In the genomic region with DNA sequence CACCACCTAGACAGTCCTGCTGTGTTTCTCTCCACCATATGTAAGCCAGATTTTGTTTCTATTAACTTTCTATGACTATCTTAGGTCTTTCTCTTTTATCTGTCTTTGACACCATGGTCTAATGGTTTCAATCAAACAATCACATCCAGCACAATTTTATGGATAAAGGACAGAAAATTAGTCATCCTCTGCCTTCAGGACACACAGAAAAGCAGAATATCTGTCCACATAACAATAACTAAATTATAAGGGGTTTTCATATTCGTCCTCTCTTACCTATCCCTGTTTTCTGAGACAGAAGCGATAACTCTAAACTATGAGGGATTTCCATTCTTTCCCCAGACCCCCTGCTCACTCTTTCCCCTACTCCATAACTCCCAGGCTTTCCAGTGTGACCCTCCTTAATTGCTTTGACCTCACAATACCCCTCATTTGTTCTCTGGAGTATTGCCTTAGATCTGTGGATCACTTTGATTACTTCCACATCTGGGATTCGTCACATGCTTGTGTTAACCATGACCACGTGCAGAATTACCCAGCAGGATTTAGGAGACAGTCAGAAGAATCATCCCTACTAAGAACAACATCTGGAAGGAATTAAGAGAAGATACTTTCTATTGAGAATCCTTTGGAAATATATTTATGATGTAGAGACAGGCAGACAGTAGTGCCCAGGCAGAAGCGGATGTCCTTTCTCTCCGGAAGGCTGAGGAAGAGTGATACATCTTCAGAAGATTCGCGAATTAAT, we compare ENCODE assay signal across 31 cellular contexts.
A peak's percentile ranks its signal among the peaks of the same experiment; 100 is the strongest.
DNase-seq lines count a peak whose midpoint lies in the region; ATAC-seq and TF ChIP-seq lines count a peak whose summit lies in the region.
"Had no signal": no experiment of that assay in that cellular context is flagged by ENCODE, and none has a peak within 500 bp of the region (broad histone marks: within the 10 kb centered on the region; RNA-seq: fewer than 3 reads in every experiment).

No MANE protein-coding gene starts in this region.

- no peaks in the 10 kb centered on the region for H3K4me1 Mint-ChIP-seq in activated T-helper 17 cell treated with anti-CD3 and anti-CD28 coated beads, Interleukin-2, amount 50 U/mL, for 72 hours
- H3K4me1 Mint-ChIP-seq: activated B cell treated with CpG ODN at 0.5 μM for 24 hours, IgD-negative memory B cell, immature natural killer cell, memory B cell had no signal

- H2BK12ac ChIP-seq in mesenchymal stem cell (ENCODE audit: low read length in 2 of 2), result no peak overlapping the region

- 63% methylated on average over 5 of the region's 8 CpGs for WGBS in mesenchymal stem cell

- in situ Hi-C loops in GM13977 (cut with MboI; ENCODE audit: low pct_unique_long_range_greater_than_20kb, low sequenced_read_pairs, unreplicated experiment), result no loop called here
- in situ Hi-C loops in brain microvascular endothelial cell (cut with HindIII; ENCODE audit: low pct_ligation_motif_present, low sequenced_read_pairs), result no loop called here

- H3K36me3 ChIP-seq in ACC112 (ENCODE audit: insufficient read depth, low read length) (no peaks in the 10 kb centered on the region), mesenchymal stem cell (ENCODE audit: control insufficient read depth in 1 of 2, insufficient read depth in 2 of 2, low read depth in 1 of 2, low read length in 2 of 2) (no peaks in the 10 kb centered on the region), brain microvascular endothelial cell (replicated peaks) (no peaks in the 10 kb centered on the region)
- H3K36me3 ChIP-seq: BLaER1 treated with 17β-estradiol and CSF1 and Interleukin-3, amounts not matched to agents 10 nM and 100 nM; cardiac muscle cell; gastroesophageal sphincter had no signal

- no peaks in the 10 kb centered on the region for H3K9me3 ChIP-seq in mesenchymal stem cell (ENCODE audit: control insufficient read depth, low read length)
- H3K9me3 ChIP-seq: gastroesophageal sphincter had no signal

- H3K23ac ChIP-seq in mesenchymal stem cell (ENCODE audit: low read length in 2 of 2), result no peak overlapping the region

- H3K4me3 Mint-ChIP-seq in activated T-helper 17 cell treated with anti-CD3 and anti-CD28 coated beads, Interleukin-2, amount 50 U/mL, for 72 hours, result no peak overlapping the region
- H3K4me3 Mint-ChIP-seq: activated B cell treated with CpG ODN at 0.5 μM for 24 hours; activated T-cell treated with anti-CD3 and anti-CD28 coated beads, Interleukin-2, amount 50 U/mL, for 4 hours; IgD-negative memory B cell; immature natural killer cell; memory B cell had no signal

- H3K36me3 Mint-ChIP-seq in activated T-helper 17 cell treated with anti-CD3 and anti-CD28 coated beads, Interleukin-2, amount 50 U/mL, for 72 hours (ENCODE audit: low read depth), result no peaks in the 10 kb centered on the region
- H3K36me3 Mint-ChIP-seq: IgD-negative memory B cell, immature natural killer cell, memory B cell had no signal

- H2AK5ac ChIP-seq in mesenchymal stem cell (ENCODE audit: low read length, severe bottlenecking), result no peak overlapping the region

- DNase-seq in GM04504 (ENCODE audit: low read depth) (peak; percentile 86), mesenchymal stem cell (no peak), KG1 (lab: John Stamatoyannopoulos, UW) (no peak), GM13977 (ENCODE audit: low spot score) (no peak), brain microvascular endothelial cell (no peak)
- DNase-seq: activated B cell treated with CpG ODN at 0.5 μM for 24 hours; activated CD4-positive, alpha-beta T cell treated with anti-CD3 and anti-CD28 coated beads, Interleukin-2, amount 50 U/mL, for 1 hour; activated naive CD4-positive, alpha-beta T cell treated with Interleukin-2 at 50 U/mL for 16 hours; activated T-cell treated with anti-CD3 and anti-CD28 coated beads, Interleukin-2, amount 50 U/mL, for 4 hours; amniotic stem cell; effector memory CD4-positive, alpha-beta T cell; GF-D8; hippocampal formation; immature natural killer cell; NCI-H1092 treated with DMSO at 0.1 percent for 48 hours; NCI-H1930; NCI-H526; SHP77 treated with DMSO at 0.1 percent for 48 hours; small intestine; stimulated activated CD4-positive, alpha-beta T cell treated with anti-CD3 and anti-CD28 coated beads, Interleukin-2, amount 100 ng/mL, for 24 hours; T-helper 1 cell; trophoblast cell had no signal

- no peak overlapping the region for H3K27ac Mint-ChIP-seq in activated T-helper 17 cell treated with anti-CD3 and anti-CD28 coated beads, Interleukin-2, amount 50 U/mL, for 72 hours
- H3K27ac Mint-ChIP-seq: activated B cell treated with CpG ODN at 0.5 μM for 24 hours, IgD-negative memory B cell, immature natural killer cell, memory B cell had no signal

- H2AFZ ChIP-seq in ACC112 (ENCODE audit: low read length, unreplicated experiment) (peak overlapping the region; percentile 33), mesenchymal stem cell (ENCODE audit: low read depth, low read length) (no peak overlapping the region)

- H2BK5ac ChIP-seq in mesenchymal stem cell (ENCODE audit: low read depth, low read length, poor library complexity, severe bottlenecking), result no peak overlapping the region

- H3K4me2 ChIP-seq in mesenchymal stem cell (ENCODE audit: low read length, poor library complexity, severe bottlenecking), result no peak overlapping the region
- H3K4me2 ChIP-seq: BLaER1 treated with 17β-estradiol and CSF1 and Interleukin-3, amounts not matched to agents 10 nM and 100 nM had no signal

- peaks cover 14% of the 10 kb centered on the region for H3K27me3 Mint-ChIP-seq in activated T-helper 17 cell treated with anti-CD3 and anti-CD28 coated beads, Interleukin-2, amount 50 U/mL, for 72 hours
- H3K27me3 Mint-ChIP-seq: activated B cell treated with CpG ODN at 0.5 μM for 24 hours, IgD-negative memory B cell, memory B cell had no signal

- H3K14ac ChIP-seq in mesenchymal stem cell (ENCODE audit: low read length in 2 of 2), result no peak overlapping the region

- H3K18ac ChIP-seq in mesenchymal stem cell (ENCODE audit: low read depth in 1 of 2, low read length in 2 of 2), result no peak overlapping the region

- H3K9ac ChIP-seq in mesenchymal stem cell (ENCODE audit: low read length), result peak overlapping the region; percentile 92
- H3K9ac ChIP-seq: BLaER1 treated with 17β-estradiol and CSF1 and Interleukin-3, amounts not matched to agents 10 nM and 100 nM had no signal

- H3K79me1 ChIP-seq in mesenchymal stem cell (replicated peaks; ENCODE audit: low read length, poor library complexity, severe bottlenecking), result no peaks in the 10 kb centered on the region

- H3K4me1 ChIP-seq in ACC112 (ENCODE audit: control insufficient read depth, insufficient read depth, low read length, unreplicated experiment) (no peaks in the 10 kb centered on the region), mesenchymal stem cell (ENCODE audit: control insufficient read depth, insufficient read depth, low read depth, low read length) (no peaks in the 10 kb centered on the region)
- H3K4me1 ChIP-seq: gastroesophageal sphincter had no signal

- peak; percentile 78 for ATAC-seq in SK-N-SH treated with all-trans-retinoic acid at 6 μM for 48 hours
- no peak for ATAC-seq in activated T-helper 17 cell treated with anti-CD3 and anti-CD28 coated beads, Interleukin-2, amount 50 U/mL, for 72 hours (replicated peaks)
- ATAC-seq: activated T-cell treated with anti-CD3 and anti-CD28 coated beads, Interleukin-2, amount 50 U/mL, for 4 hours; gastroesophageal sphincter had no signal

- no peaks in the 10 kb centered on the region for H3K9me3 Mint-ChIP-seq in activated T-helper 17 cell treated with anti-CD3 and anti-CD28 coated beads, Interleukin-2, amount 50 U/mL, for 72 hours
- H3K9me3 Mint-ChIP-seq: activated B cell treated with CpG ODN at 0.5 μM for 24 hours; activated T-cell treated with anti-CD3 and anti-CD28 coated beads, Interleukin-2, amount 50 U/mL, for 4 hours; memory B cell had no signal

- H3K4me3 ChIP-seq in ACC112 (ENCODE audit: low read depth, low read length) (no peak overlapping the region), mesenchymal stem cell (ENCODE audit: insufficient read depth in 1 of 2, low read depth in 1 of 2, low read length in 2 of 2) (peak overlapping the region in 1 of 2 experiments; percentile 9), brain microvascular endothelial cell (ENCODE audit: low read depth, low read length) (no peak overlapping the region)
- H3K4me3 ChIP-seq: BLaER1 treated with 17β-estradiol and CSF1 and Interleukin-3, amounts not matched to agents 10 nM and 100 nM; cardiac muscle cell; coronary artery; gastroesophageal sphincter had no signal

- H3K4ac ChIP-seq in mesenchymal stem cell (ENCODE audit: low read depth in 1 of 2, low read length in 2 of 2), result no peak overlapping the region

- no peak overlapping the region for H4K91ac ChIP-seq in mesenchymal stem cell (ENCODE audit: low read length)

- no peak overlapping the region for H2BK120ac ChIP-seq in mesenchymal stem cell (ENCODE audit: low read depth, low read length)

- no peak overlapping the region for H4K8ac ChIP-seq in mesenchymal stem cell (ENCODE audit: low read length)

- no peak overlapping the region for H2BK15ac ChIP-seq in mesenchymal stem cell (ENCODE audit: low read depth, poor library complexity, severe bottlenecking)

- no peak overlapping the region for H3K27ac ChIP-seq in ACC112 (ENCODE audit: low read depth, low read length)
- H3K27ac ChIP-seq in mesenchymal stem cell (ENCODE audit: low read length, poor library complexity, severe bottlenecking), result no peak overlapping the region
- H3K27ac ChIP-seq in brain microvascular endothelial cell, result no peak overlapping the region
- H3K27ac ChIP-seq: BLaER1 treated with 17β-estradiol and CSF1 and Interleukin-3, amounts not matched to agents 10 nM and 100 nM; cardiac muscle cell; coronary artery; gastroesophageal sphincter had no signal

- TF ChIP-seq CTCF in GM13977 (IDR thresholded peaks at IDR 0.05; ENCODE audit: extremely low read depth, insufficient read depth, missing control alignments) (no peak), brain microvascular endothelial cell (IDR thresholded peaks at IDR 0.05; ENCODE audit: low read depth, low read length, missing control alignments) (no peak)

- H3K79me2 ChIP-seq in ACC112 (ENCODE audit: control insufficient read depth, insufficient read depth, low read length, unreplicated experiment), result no peaks in the 10 kb centered on the region

- H3K27me3 ChIP-seq in ACC112 (ENCODE audit: insufficient read depth, low read length), result no peaks in the 10 kb centered on the region
- no peaks in the 10 kb centered on the region for H3K27me3 ChIP-seq in mesenchymal stem cell (ENCODE audit: control insufficient read depth in 1 of 2, insufficient read depth in 1 of 2, low read length in 2 of 2)
- no peaks in the 10 kb centered on the region for H3K27me3 ChIP-seq in brain microvascular endothelial cell (replicated peaks)
- H3K27me3 ChIP-seq: BLaER1 treated with 17β-estradiol and CSF1 and Interleukin-3, amounts not matched to agents 10 nM and 100 nM; cardiac muscle cell; gastroesophageal sphincter had no signal

TF ChIP-seq in SK-N-SH treated with all-trans-retinoic acid at 6 μM for 48 hours, 23 proteins besides CTCF, POLR2A, EP300 and RAD21 (continues in another document):
- TF ChIP-seq ISL1 (CRISPR knock-in tag; IDR thresholded peaks at IDR 0.05), result no peak
